11 cellular contexts compared by ENCODE assay signal in the genomic region with DNA sequence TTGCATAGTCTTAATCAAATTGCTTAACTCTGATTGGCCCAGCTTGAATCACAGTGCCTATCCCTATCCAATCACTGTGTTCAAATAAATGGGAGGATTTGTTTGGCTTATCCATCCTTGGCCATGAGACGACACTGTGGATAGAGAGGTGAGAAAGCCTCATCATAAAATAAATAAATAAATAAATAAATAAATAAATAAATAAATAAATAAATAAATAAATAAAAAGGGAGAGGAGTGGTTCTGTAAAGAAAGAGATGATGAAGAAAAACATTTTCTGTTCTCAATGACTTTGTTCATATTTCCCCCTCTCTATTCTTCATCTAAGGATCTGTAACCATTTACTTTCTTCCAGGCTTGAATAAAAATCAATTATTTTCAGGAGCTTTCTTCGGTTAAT.
"Had no signal": no experiment of that assay in that cellular context is flagged by ENCODE, and none has a peak within 500 bp of the region (broad histone marks: within the 10 kb centered on the region; RNA-seq: fewer than 3 reads in every experiment).

No MANE protein-coding gene starts in this region.

- FAIRE-seq: H1, H54 had no signal

- H3K4me2 ChIP-seq: GM23338 had no signal

- ATAC-seq: GM23338, HCT116 had no signal

- H3K27ac ChIP-seq: GM23248 had no signal

- H3K9me3 ChIP-seq: HAP-1 had no signal

- H3K4me3 ChIP-seq: GM23248, GM23338, HAP-1 had no signal

- DNase-seq: GM23248, GOT3, H7, H9, HCEC 1CT, HFFc6 had no signal

- H3K36me3 ChIP-seq: HAP-1 had no signal

- H3K4me1 ChIP-seq: HAP-1 had no signal
